ENCODE assay signal across 8 cellular contexts in the genomic region with DNA sequence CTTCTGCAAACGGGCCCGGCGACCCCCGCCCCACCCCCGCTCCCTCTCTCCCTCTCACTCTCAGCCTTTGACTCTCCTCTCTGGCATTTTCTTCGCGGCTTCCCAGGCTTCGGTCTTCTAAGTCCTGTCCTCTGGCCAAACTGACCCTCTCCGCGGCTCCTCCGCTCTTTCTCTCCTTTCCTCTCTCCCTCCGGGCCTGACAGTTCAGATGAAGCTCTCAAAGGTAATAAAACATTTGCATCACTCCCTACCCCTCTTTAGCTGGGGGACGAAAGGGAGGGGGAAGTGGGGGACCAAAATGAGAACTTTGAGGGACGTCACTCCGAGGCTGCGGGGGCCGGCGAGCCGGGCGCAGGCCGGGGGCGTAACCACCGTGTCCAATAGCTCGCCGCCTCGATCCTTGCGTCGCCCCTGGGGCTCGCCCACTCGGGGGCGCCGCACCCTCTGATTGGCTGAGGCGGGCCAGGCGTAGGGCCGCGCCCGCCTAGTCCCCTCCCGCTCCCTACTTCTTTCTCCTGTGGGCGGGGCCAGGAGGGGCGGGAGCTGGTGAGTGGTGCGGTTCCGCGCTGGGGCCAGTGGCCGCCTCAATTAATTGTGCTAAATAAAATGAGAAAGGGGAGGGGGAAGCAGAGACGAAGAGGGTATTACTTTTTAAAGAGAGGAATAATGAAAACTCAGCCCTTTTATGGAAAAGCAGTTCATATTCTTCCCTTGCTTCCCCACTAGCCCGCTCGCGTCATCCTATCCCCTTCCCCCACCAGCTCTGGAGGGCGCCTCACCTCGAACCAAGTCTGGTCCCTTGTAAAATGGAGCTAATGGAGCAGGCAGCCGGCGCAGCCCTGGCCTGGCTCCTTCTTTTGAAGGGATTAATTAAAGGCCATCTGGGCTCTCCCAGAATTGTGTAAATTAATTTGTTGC. TPM values are rescaled to one million over a fixed set of nuclear protein-coding genes. Genes with fewer than 3 reads are reported as not detected.
DNase-seq lines count a peak whose midpoint lies in the region; ATAC-seq and TF ChIP-seq lines count a peak whose summit lies in the region.

A gene (minus strand): TSS at position 228 of the 918 bp plus-strand sequence. CDS start 1,064 bp downstream, outside the sequence.

- H3K27ac ChIP-seq in esophagus squamous epithelium (peak within 1 kb of the TSS; percentile 76 to 92 (median 89)), muscle layer of colon (ENCODE audit: low read depth, low read length) (no peak within 1 kb of the TSS), uterus (no peak within 1 kb of the TSS)

- peak in 1 of 4 experiments; percentile 36 for ATAC-seq in T-cell (replicated peaks in 1 of 4)

- TF ChIP-seq POLR2A in esophagus squamous epithelium (IDR thresholded peaks at IDR 0.05) (peak in 2 of 4 donors; percentile 56 to 83), uterus (IDR thresholded peaks at IDR 0.05) (no peak)

- H3K27ac Mint-ChIP-seq in T-cell: no peak within 1 kb of the TSS

- no peaks in the 10 kb centered on the region for H3K9me3 ChIP-seq in esophagus squamous epithelium
- peaks cover 18% of the 10 kb centered on the region for H3K9me3 ChIP-seq in muscle layer of colon (ENCODE audit: low read length)
- H3K9me3 ChIP-seq in uterus: no peaks in the 10 kb centered on the region

- peaks cover 2 to 7% (median 7%) of the 10 kb centered on the region in 3 donors for H3K9me3 Mint-ChIP-seq in T-cell

- peaks cover 5% of the 10 kb centered on the region for H3K36me3 Mint-ChIP-seq in T-cell

- H3K4me1 ChIP-seq in esophagus squamous epithelium (peaks cover 9 to 48% (median 21%) of the 10 kb centered on the region in 3 donors), muscle layer of colon (ENCODE audit: insufficient read depth, low read length) (peaks cover 20% of the 10 kb centered on the region), uterus (peaks cover 0 to 17% of the 10 kb centered on the region in 2 donors)

- H3K27me3 ChIP-seq in esophagus squamous epithelium (peaks cover 8 to 100% (median 36%) of the 10 kb centered on the region in 4 donors), muscle layer of colon (ENCODE audit: control insufficient read depth in 1 of 2, insufficient read depth in 2 of 2, low read length in 2 of 2) (peaks cover 94 to 100% of the 10 kb centered on the region in 2 donors), uterus (peaks cover 61 to 95% of the 10 kb centered on the region in 2 donors)

- H3K4me3 Mint-ChIP-seq in T-cell: peak within 1 kb of the TSS; percentile 73 to 81 (median 75)

- H3K36me3 ChIP-seq in esophagus squamous epithelium (no peaks in the 10 kb centered on the region), muscle layer of colon (ENCODE audit: insufficient read depth, low read length) (no peaks in the 10 kb centered on the region), uterus (no peaks in the 10 kb centered on the region)

- H3K9ac ChIP-seq in muscle layer of colon (ENCODE audit: low read length): no peak within 1 kb of the TSS

- WGBS in esophagus squamous epithelium, 2 donors: 3 to 6% methylated on average over 21 to 23 of the region's 52 CpGs

- intact Hi-C loops in esophagus squamous epithelium (cut with DNase I): no loop called here
- intact Hi-C loops in uterus (cut with DNase I; ENCODE audit: low total_unique reads): no loop called here

- peaks cover 17 to 26% (median 26%) of the 10 kb centered on the region in 3 donors for H3K4me1 Mint-ChIP-seq in T-cell

- TF ChIP-seq CTCF in LNCaP clone FGC (IDR thresholded peaks at IDR 0.05; ENCODE audit: control insufficient read depth, extremely low read depth, insufficient read depth): no peak
- TF ChIP-seq CTCF in esophagus squamous epithelium (IDR thresholded peaks at IDR 0.05): no peak
- TF ChIP-seq CTCF in uterus (IDR thresholded peaks at IDR 0.05): no peak

- CTCF ChIA-PET in T-cell (lab: Charles Lee): no interaction called here

- H3K27me3 Mint-ChIP-seq in T-cell: peaks cover 82 to 87% of the 10 kb centered on the region in 2 donors

- peak within 1 kb of the TSS; percentile 47 for H3K4me3 ChIP-seq in LNCaP clone FGC (ENCODE audit: low read depth, low read length)
- H3K4me3 ChIP-seq in esophagus squamous epithelium: peak within 1 kb of the TSS; percentile 37 to 71 (median 60)
- peak within 1 kb of the TSS; percentile 38 to 57 for H3K4me3 ChIP-seq in muscle layer of colon (ENCODE audit: low read depth in 1 of 2, low read length in 2 of 2)
- H3K4me3 ChIP-seq in uterus: peak within 1 kb of the TSS; percentile 11 to 30

- DNase-seq in DMS 273 treated with DMSO at 0.1 percent for 48 hours (lab: John Stamatoyannopoulos, UW) (peak; percentile 67), LNCaP clone FGC (ENCODE audit: low read depth) (peak; percentile 17), T-cell (no peak), esophagus squamous epithelium (lab: John Stamatoyannopoulos, UW) (peak; percentile 9), uterus (peak; percentile 23 to 54), GF-D8 (lab: John Stamatoyannopoulos, UW) (no peak), SIG-M5 (lab: John Stamatoyannopoulos, UW) (no peak)

- POLR2A ChIA-PET in T-cell (lab: Charles Lee): no interaction called here

RNA-seq across cellular contexts. Expression of the gene that starts here (rescaled TPM):
- not detected for total RNA-seq in T-cell
- total RNA-seq in esophagus squamous epithelium: 10 to 100 TPM in 1 of 4 donors, 1 to 10 TPM in 1, under 1 TPM in 2; 0.66 to 10.5 (median 2.0) TPM
- total RNA-seq in uterus: not detected

Comparison
In these comparisons a context has a peak if more than half of its experiments do, and no peak if none do; other contexts are left out.
1. Peak in DNase-seq and H3K4me3 ChIP-seq in uterus; RNA of the gene not detected or under 1 TPM.
2. DNase-seq: peak in DMS 273 treated with DMSO at 0.1 percent for 48 hours (single experiment), LNCaP clone FGC (single experiment) and esophagus squamous epithelium (single experiment); none in T-cell (0 of 34), GF-D8 (single experiment) and SIG-M5 (single experiment).
3. H3K27ac ChIP-seq: peak in esophagus squamous epithelium (4 of 4); none in muscle layer of colon (single experiment) and uterus (0 of 2).
4. Peak in every context shown above with its lines, with median percentiles within 50 percentile points of each other: H3K4me3 ChIP-seq.